In genomic region chr3:42500091-42500490, GRCh38 we compare ENCODE assay signal across 15 cellular contexts. TPM values are rescaled to one million over a fixed set of nuclear protein-coding genes. Genes with fewer than 3 reads are reported as not detected.
DNase-seq lines count a peak whose midpoint lies in the region; ATAC-seq and TF ChIP-seq lines count a peak whose summit lies in the region.
"Had no signal": no experiment of that assay in that cellular context is flagged by ENCODE, and none has a peak within 500 bp of the region (broad histone marks: within the 10 kb centered on the region; RNA-seq: fewer than 3 reads in every experiment).

No MANE protein-coding gene starts in this region.

- no peaks in the 10 kb centered on the region for H3K36me3 Mint-ChIP-seq in natural killer cell
- no peaks in the 10 kb centered on the region for H3K36me3 Mint-ChIP-seq in T-helper 2 cell treated with Interferon-gamma antibody and Interleukin-4, amounts not matched to agents 5 μg/mL and 100 μg/mL, for 36 hours (ENCODE audit: low read depth)

- H3K36me3 ChIP-seq in breast epithelium, result no peaks in the 10 kb centered on the region
- H3K36me3 ChIP-seq: uterus had no signal

- H3K9me3 ChIP-seq in breast epithelium, result no peaks in the 10 kb centered on the region
- H3K9me3 ChIP-seq: uterus had no signal

- ATAC-seq in left ventricle myocardium superior (no peak), natural killer cell (no peak)
- ATAC-seq: activated CD8-positive, alpha-beta T cell treated with anti-CD3 and anti-CD28 coated beads, Interleukin-2, amount 10 ng/mL, durations not matched to agents 7 days and 5 days; right cardiac atrium had no signal

- TF ChIP-seq CTCF in breast epithelium (IDR thresholded peaks at IDR 0.05), result no peak
- TF ChIP-seq CTCF in natural killer cell (IDR thresholded peaks at IDR 0.05), result no peak

- no peak for TF ChIP-seq POLR2A in breast epithelium (IDR thresholded peaks at IDR 0.05)

- peaks cover 10 to 18% of the 10 kb centered on the region in 2 donors for H3K4me1 Mint-ChIP-seq in natural killer cell
- peaks cover 12% of the 10 kb centered on the region for H3K4me1 Mint-ChIP-seq in T-helper 2 cell treated with Interferon-gamma antibody and Interleukin-4, amounts not matched to agents 5 μg/mL and 100 μg/mL, for 36 hours (ENCODE audit: low read depth)

- H3K4me3 ChIP-seq in breast epithelium, result no peak overlapping the region
- H3K4me3 ChIP-seq: uterus had no signal

- intact Hi-C loops in cardiac septum (cut with DNase I), result loop anchor here (2.0 kb wide), 1 partner anchor 37 kb away; no protein-coding TSS in a partner anchor
- intact Hi-C loops in left ventricle myocardium superior (cut with micrococcal nuclease), result no loop called here
- intact Hi-C loops in breast epithelium (cut with DNase I; ENCODE audit: low total_unique reads), result no loop called here
- intact Hi-C loops in natural killer cell (cut with micrococcal nuclease), result no loop called here

- H3K27me3 ChIP-seq in breast epithelium, result no peaks in the 10 kb centered on the region

- peaks cover 39 to 40% of the 10 kb centered on the region in 2 donors for H3K27me3 Mint-ChIP-seq in natural killer cell (ENCODE audit: low read depth in 2 of 2)
- peaks cover 56% of the 10 kb centered on the region for H3K27me3 Mint-ChIP-seq in T-helper 2 cell treated with Interferon-gamma antibody and Interleukin-4, amounts not matched to agents 5 μg/mL and 100 μg/mL, for 36 hours (ENCODE audit: low read depth)

- no peak overlapping the region for H3K27ac ChIP-seq in breast epithelium
- H3K27ac ChIP-seq: uterus had no signal

- peaks cover 0 to 10% of the 10 kb centered on the region in 2 donors for H3K4me1 ChIP-seq in breast epithelium

- no peak overlapping the region for H3K27ac Mint-ChIP-seq in natural killer cell
- no peak overlapping the region for H3K27ac Mint-ChIP-seq in T-helper 2 cell treated with Interferon-gamma antibody and Interleukin-4, amounts not matched to agents 5 μg/mL and 100 μg/mL, for 36 hours
- H3K27ac Mint-ChIP-seq: activated CD8-positive, alpha-beta T cell treated with anti-CD3 and anti-CD28 coated beads, Interleukin-2, amount 10 ng/mL, durations not matched to agents 7 days and 5 days had no signal

- H3K4me3 Mint-ChIP-seq in natural killer cell, result peak overlapping the region; percentile 75
- H3K4me3 Mint-ChIP-seq in T-helper 2 cell treated with Interferon-gamma antibody and Interleukin-4, amounts not matched to agents 5 μg/mL and 100 μg/mL, for 36 hours, result no peak overlapping the region

- H3K9me3 Mint-ChIP-seq in natural killer cell, result no peaks in the 10 kb centered on the region
- H3K9me3 Mint-ChIP-seq in T-helper 2 cell treated with Interferon-gamma antibody and Interleukin-4, amounts not matched to agents 5 μg/mL and 100 μg/mL, for 36 hours, result no peaks in the 10 kb centered on the region

- DNase-seq in cardiac septum (ENCODE audit: low spot score), result peak; percentile 17
- no peak for DNase-seq in left ventricle myocardium superior
- peak; percentile 10 to 14 for DNase-seq in breast epithelium (ENCODE audit: low spot score in 2 of 2)
- DNase-seq in natural killer cell, result no peak
- peak; percentile 29 for DNase-seq in ureter (ENCODE audit: low spot score)
- no peak for DNase-seq in T-helper 2 cell treated with Interferon-gamma antibody and Interleukin-4, amounts not matched to agents 5 μg/mL and 100 μg/mL, for 36 hours (ENCODE audit: low spot score)
- DNase-seq in NCI-H510A treated with DMSO at 0.1 percent for 48 hours (lab: John Stamatoyannopoulos, UW), result no peak
- DNase-seq in MV-4-11 (lab: John Stamatoyannopoulos, UW), result no peak
- DNase-seq: activated CD8-positive, alpha-beta T cell treated with anti-CD3 and anti-CD28 coated beads, Interleukin-2, amount 10 ng/mL, durations not matched to agents 7 days and 5 days; foreskin fibroblast; GOT3; hypothalamus; NCI-H2227 treated with DMSO at 0.1 percent for 48 hours; right cardiac atrium had no signal

RNA-seq across cellular contexts. Expression of gene VIPR1, which starts 2.4 kb away (rescaled TPM):
- 0.89 TPM for total RNA-seq in cardiac septum
- 2.2 TPM for total RNA-seq in left ventricle myocardium superior
- total RNA-seq in breast epithelium, result 10 to 100 TPM; 16.3 to 40.2 (median 25.2) TPM
- 1 to 10 TPM; 2.3 to 3.1 (median 2.4) TPM for total RNA-seq in natural killer cell
- 72.7 TPM for total RNA-seq in ureter

Comparison
In these comparisons a context has a peak if more than half of its experiments do, and no peak if none do; other contexts are left out.
1. DNase-seq: peak in cardiac septum (single experiment), breast epithelium (2 of 2) and ureter (single experiment); none in left ventricle myocardium superior (single experiment), natural killer cell (single experiment), T-helper 2 cell treated with Interferon-gamma antibody and Interleukin-4, amounts not matched to agents 5 μg/mL and 100 μg/mL, for 36 hours (single experiment), NCI-H510A treated with DMSO at 0.1 percent for 48 hours (single experiment) and MV-4-11 (single experiment).